Comparison of ENCODE assay signal across 11 cellular contexts in genomic region chr3:63900459-63900858, GRCh38. TPM values are rescaled to one million over a fixed set of nuclear protein-coding genes. Genes with fewer than 3 reads are reported as not detected.
DNase-seq lines count a peak whose midpoint lies in the region.
"Had no signal": no experiment of that assay in that cellular context is flagged by ENCODE, and none has a peak within 500 bp of the region (broad histone marks: within the 10 kb centered on the region; RNA-seq: fewer than 3 reads in every experiment).

No MANE protein-coding gene starts in this region.

- DNase-seq in CD1c-positive myeloid dendritic cell (ENCODE audit: extremely low spot score) (peak; percentile 31), COLO668 (lab: John Stamatoyannopoulos, UW; ENCODE audit: unreplicated experiment) (peak; percentile 46), NCI-H510A (lab: John Stamatoyannopoulos, UW) (peak; percentile 47), dermis blood vessel endothelial cell (peak; percentile 96), head of caudate nucleus (no peak), MV-4-11 (lab: John Stamatoyannopoulos, UW) (no peak)
- no peak for DNase-seq in stimulated activated CD4-positive, alpha-beta T cell treated with anti-CD3 and anti-CD28 coated beads, Interleukin-2, amount 100 ng/mL, for 24 hours
- DNase-seq: KG1, NCI-H774, substantia nigra, SW 1271 had no signal

- intact Hi-C loops in head of caudate nucleus (cut with DNase I), result no loop called here

RNA-seq across cellular contexts. Expression of gene SCAANT1, which starts 11.7 kb away (rescaled TPM):
- total RNA-seq in dermis blood vessel endothelial cell, result not detected in 2 replicates

RNA-seq across cellular contexts. Expression of gene ATXN7, which starts 36.8 kb away (rescaled TPM):
- 9.0 and 13.6 TPM in 2 replicates for total RNA-seq in dermis blood vessel endothelial cell

RNA-seq across cellular contexts. Expression of gene THOC7, which starts 36.9 kb away (rescaled TPM):
- 41.9 and 61.8 TPM in 2 replicates for total RNA-seq in dermis blood vessel endothelial cell

Comparison
In these comparisons a context has a peak if more than half of its experiments do, and no peak if none do; other contexts are left out.
1. DNase-seq: peak in CD1c-positive myeloid dendritic cell (single experiment), COLO668 (single experiment), NCI-H510A (single experiment) and dermis blood vessel endothelial cell (single experiment); none in stimulated activated CD4-positive, alpha-beta T cell treated with anti-CD3 and anti-CD28 coated beads, Interleukin-2, amount 100 ng/mL, for 24 hours (0 of 2), head of caudate nucleus (0 of 42) and MV-4-11 (single experiment).